In the genomic region with DNA sequence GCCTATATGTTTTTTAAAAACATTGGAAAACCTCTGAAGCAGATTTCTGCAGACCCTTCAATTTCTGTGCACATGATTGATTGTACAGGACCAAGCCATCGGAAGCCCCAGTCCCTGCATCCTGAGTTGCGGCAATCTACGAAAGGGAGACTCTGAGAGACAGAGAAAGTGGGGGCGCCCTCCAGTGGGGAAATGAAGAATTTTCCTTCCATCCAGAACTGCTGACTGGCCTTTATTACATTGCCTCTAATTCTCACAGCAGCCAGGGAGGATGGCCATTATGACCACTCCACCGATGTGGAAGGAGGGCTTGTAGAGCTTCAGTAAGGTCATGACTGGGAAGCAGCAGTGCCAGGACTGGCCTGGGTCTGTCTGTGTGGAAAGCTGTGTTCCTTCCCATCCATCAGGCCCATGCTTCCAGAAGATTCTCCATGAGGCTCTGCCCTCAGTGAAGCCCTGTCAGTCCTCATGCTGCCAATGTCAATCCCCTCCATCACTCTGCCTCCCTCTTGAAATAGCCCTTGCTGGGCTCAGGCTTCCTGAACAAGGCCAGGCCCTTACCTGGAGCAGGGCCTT, we compare ENCODE assay signal across 8 cellular contexts. TPM values are rescaled to one million over a fixed set of nuclear protein-coding genes. Genes with fewer than 3 reads are reported as not detected.
DNase-seq lines count a peak whose midpoint lies in the region; ATAC-seq, FAIRE-seq and TF ChIP-seq lines count a peak whose summit lies in the region.

No MANE protein-coding gene starts in this region.

- H3K9me3 ChIP-seq in pancreas (no peaks in the 10 kb centered on the region), aorta (ENCODE audit: control insufficient read depth, low read length) (no peaks in the 10 kb centered on the region)

- peak; percentile 66 for TF ChIP-seq CTCF in GM12865 (IDR thresholded peaks at IDR 0.05; ENCODE audit: insufficient read depth, low read depth, low read length, missing control alignments)
- peak; percentile 67 for TF ChIP-seq CTCF in foreskin fibroblast (IDR thresholded peaks at IDR 0.05; ENCODE audit: low read depth, low read length)
- peak in 3 of 4 donors; percentile 21 to 34 (median 23) for TF ChIP-seq CTCF in pancreas (IDR thresholded peaks at IDR 0.05)

- peaks cover 0 to 5% (median 0%) of the 10 kb centered on the region in 4 donors for H3K27me3 ChIP-seq in pancreas
- no peaks in the 10 kb centered on the region for H3K27me3 ChIP-seq in aorta (ENCODE audit: control insufficient read depth in 1 of 2, insufficient read depth in 2 of 2, low read length in 1 of 2)

- DNase-seq in GM12865 (ENCODE audit: low read depth): peak; percentile 59
- DNase-seq in HuH-7.5 (ENCODE audit: low spot score): peak; percentile 61
- DNase-seq in RKO (ENCODE audit: low spot score): peak; percentile 51
- peak; percentile 34 to 45 for DNase-seq in activated T-helper 1 cell treated with anti-CD3 and anti-CD28 coated beads, Interleukin-2, amount 50 U/mL, for 16 hours (ENCODE audit: low read depth in 1 of 2, low spot score in 1 of 2)
- DNase-seq in foreskin fibroblast: peak; percentile 36 to 81
- DNase-seq in pancreas: peak in 4 of 6 donors; percentile 25 to 67 (median 48)
- peak in 1 of 2 donors; percentile 73 for DNase-seq in aorta
- DNase-seq in GM12892 (ENCODE audit: insufficient read length): no peak

- H3K27ac ChIP-seq in pancreas (no peak overlapping the region), aorta (ENCODE audit: low read depth in 1 of 2, low read length in 2 of 2) (no peak overlapping the region)

- H3K36me3 ChIP-seq in pancreas: no peaks in the 10 kb centered on the region
- H3K36me3 ChIP-seq in aorta (ENCODE audit: control insufficient read depth in 1 of 2, insufficient read depth in 2 of 2, low read length in 1 of 2): no peaks in the 10 kb centered on the region

- H3K4me3 ChIP-seq in GM12865 (ENCODE audit: low read depth, low read length) (no peak overlapping the region), foreskin fibroblast (ENCODE audit: low read depth in 1 of 2, low read length in 2 of 2) (no peak overlapping the region), pancreas (no peak overlapping the region), aorta (ENCODE audit: low read length in 2 of 2) (no peak overlapping the region)

- intact Hi-C loops in pancreas (cut with DNase I) (no loop called here), aorta (cut with DNase I) (no loop called here)

- no peak for TF ChIP-seq POLR2A in GM12892 (IDR thresholded peaks at IDR 0.05; ENCODE audit: low read depth, low read length)

- ATAC-seq in pancreas: peak; percentile 56 to 86 (median 82)
- peak; percentile 29 for ATAC-seq in aorta (ENCODE audit: low FRiP score)

- WGBS in pancreas, 2 donors: 12% methylated on average over 5 of the region's 5 CpGs
- WGBS in aorta, 2 donors: 21 to 28% methylated on average over 5 of the region's 5 CpGs

- H3K4me1 ChIP-seq in pancreas: no peaks in the 10 kb centered on the region
- H3K4me1 ChIP-seq in aorta (ENCODE audit: control insufficient read depth in 1 of 2, insufficient read depth in 2 of 2, low read length in 2 of 2): no peaks in the 10 kb centered on the region

- FAIRE-seq in pancreas (lab: Jason Lieb, UNC) (no peak), GM12892 (lab: Jason Lieb, UNC) (no peak)

RNA-seq across cellular contexts. Expression of a gene that starts 20.0 kb away (rescaled TPM):
- total RNA-seq in pancreas: not detected
- under 1 TPM in 1 of 2 donors, not detected in 1; 0.16 TPM for polyA plus RNA-seq in pancreas
- not detected for total RNA-seq in aorta
- polyA plus RNA-seq in aorta: not detected
- not detected for polyA plus RNA-seq in GM12892 (2012; ENCODE audit: missing spikeins)

RNA-seq across cellular contexts. Expression of a gene that starts 35.2 kb away (rescaled TPM):
- total RNA-seq in pancreas: 10 to 100 TPM; 21.0 to 32.8 (median 25.1) TPM
- polyA plus RNA-seq in pancreas: 10 to 100 TPM; 54.6 to 89.4 TPM
- total RNA-seq in aorta: 10 to 100 TPM; 40.8 to 60.2 TPM
- 100 to 1,000 TPM in 1 of 2 donors, 10 to 100 TPM in 1; 64.7 to 127 TPM for polyA plus RNA-seq in aorta
- polyA plus RNA-seq in GM12892 (2012; ENCODE audit: missing spikeins): 67.0 TPM

RNA-seq across cellular contexts. Expression of a gene that starts 43.3 kb away (rescaled TPM):
- total RNA-seq in pancreas: 10 to 100 TPM in 4 of 6 donors, 1 to 10 TPM in 2; 6.3 to 81.7 (median 23.7) TPM
- polyA plus RNA-seq in pancreas: 100 to 1,000 TPM in 1 of 2 donors, 10 to 100 TPM in 1; 58.3 to 220 TPM
- total RNA-seq in aorta: under 1 TPM in 1 of 2 donors, not detected in 1; 0.39 TPM
- polyA plus RNA-seq in aorta: not detected
- polyA plus RNA-seq in GM12892 (2012; ENCODE audit: missing spikeins): 0.42 TPM

Comparison
In these comparisons a context has a peak if more than half of its experiments do, and no peak if none do; other contexts are left out.
1. RNA of a gene that starts 43.3 kb away (total RNA-seq): 6.3 to 81.7 TPM in pancreas; 0.39 TPM in aorta; every median in the first group is over 4 times any median in the second.
2. Peak in every context shown above with its lines, with median percentiles within 50 percentile points of each other: CTCF ChIP-seq.